In the genomic region with DNA sequence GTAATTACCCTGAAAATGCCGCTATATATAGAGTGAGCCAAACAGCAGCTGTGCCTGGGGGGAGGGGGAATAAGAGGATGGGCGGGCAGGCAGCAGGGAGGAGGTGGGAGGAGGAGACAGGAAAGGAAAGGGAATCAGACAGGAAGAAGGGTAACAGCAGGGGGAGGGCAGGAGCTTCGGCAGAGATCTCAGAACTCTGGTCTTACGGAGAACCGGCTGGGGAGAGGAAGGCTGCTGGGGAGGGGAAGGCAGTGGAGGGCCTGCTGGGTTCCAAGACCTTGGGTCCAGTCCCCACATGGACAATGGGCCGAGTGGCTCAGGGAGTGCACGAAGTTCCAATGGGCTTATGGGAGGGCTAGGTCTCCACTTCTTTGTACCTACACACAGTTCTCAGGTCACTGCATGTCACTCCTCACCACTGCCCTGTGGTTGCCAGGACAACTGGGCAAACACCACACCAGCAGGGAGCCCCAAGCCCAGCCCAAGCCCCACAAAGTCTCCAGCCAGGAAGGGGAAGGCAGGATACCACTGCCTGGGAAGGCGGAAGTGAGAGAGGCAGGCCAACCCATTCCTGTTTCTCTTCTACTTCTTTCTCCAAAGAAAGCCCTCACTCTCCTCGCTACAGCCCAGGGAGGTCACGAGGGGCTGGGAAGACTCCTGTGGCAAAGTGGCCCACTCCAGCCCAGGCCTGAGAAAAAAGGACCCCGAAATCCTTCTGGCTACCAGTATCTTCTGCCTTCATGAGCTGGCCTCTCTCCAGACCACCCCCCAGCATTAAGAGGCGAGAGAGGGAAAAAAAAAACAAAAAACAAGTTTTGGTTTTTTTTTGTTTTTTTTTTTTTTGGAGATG, we compare ENCODE assay signal across 1 cellular context.
TF ChIP-seq lines count a peak whose summit lies in the region.

No MANE protein-coding gene starts in this region.

TF ChIP-seq in IMR-90, 13 proteins besides CTCF, POLR2A, EP300 and RAD21 (continued from another document):
- TF ChIP-seq, protein P1, sequence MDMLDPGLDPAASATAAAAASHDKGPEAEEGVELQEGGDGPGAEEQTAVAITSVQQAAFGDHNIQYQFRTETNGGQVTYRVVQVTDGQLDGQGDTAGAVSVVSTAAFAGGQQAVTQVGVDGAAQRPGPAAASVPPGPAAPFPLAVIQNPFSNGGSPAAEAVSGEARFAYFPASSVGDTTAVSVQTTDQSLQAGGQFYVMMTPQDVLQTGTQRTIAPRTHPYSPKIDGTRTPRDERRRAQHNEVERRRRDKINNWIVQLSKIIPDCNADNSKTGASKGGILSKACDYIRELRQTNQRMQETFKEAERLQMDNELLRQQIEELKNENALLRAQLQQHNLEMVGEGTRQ (IDR thresholded peaks at IDR 0.05; ENCODE audit: low read depth, low read length), result 0 out of 2 replicates have a peak, but pooled peaks have one; percentile 17
- TF ChIP-seq RCOR1 (IDR thresholded peaks at IDR 0.05; ENCODE audit: insufficient replicate concordance, low read length), result no peak
